ENCODE assay signal across 22 cellular contexts in genomic region chr1:51638350-51638749, GRCh38.
"Had no signal": no experiment of that assay in that cellular context is flagged by ENCODE, and none has a peak within 500 bp of the region (broad histone marks: within the 10 kb centered on the region; RNA-seq: fewer than 3 reads in every experiment).

No MANE protein-coding gene starts in this region.

- H3K9me3 ChIP-seq: left lung, upper lobe of left lung had no signal

- H3K36me3 Mint-ChIP-seq: natural killer cell had no signal

- ATAC-seq: activated naive CD4-positive, alpha-beta T cell treated with anti-CD3 and anti-CD28 coated beads, Interleukin-2, amount 50 U/mL, for 72 hours; activated T-helper 17 cell treated with anti-CD3 and anti-CD28 coated beads, Interleukin-2, amount 50 U/mL, for 72 hours; left lung; natural killer cell; T-cell had no signal

- H3K27me3 ChIP-seq: hepatocyte, left lung, upper lobe of left lung had no signal

- H3K4me3 ChIP-seq: hepatocyte, left lung, upper lobe of left lung had no signal

- H3K27me3 Mint-ChIP-seq: activated T-cell treated with anti-CD3 and anti-CD28 coated beads, Interleukin-2, amount 50 U/mL, for 24 hours; activated T-helper 17 cell treated with anti-CD3 and anti-CD28 coated beads, Interleukin-2, amount 50 U/mL, for 72 hours; progenitor cell of endocrine pancreas; stimulated activated naive CD8-positive, alpha-beta T cell treated with anti-CD3 and anti-CD28 coated beads, Interleukin-15, Interleukin-2, amounts not matched to agents 100 ng/mL and 50 ng/mL, for 24 hours; T-cell had no signal

- H3K9me3 Mint-ChIP-seq: activated T-cell treated with anti-CD3 and anti-CD28 coated beads, Interleukin-2, amount 50 U/mL, for 24 hours; activated T-helper 17 cell treated with anti-CD3 and anti-CD28 coated beads, Interleukin-2, amount 50 U/mL, for 72 hours; immature natural killer cell; natural killer cell; stimulated activated naive CD8-positive, alpha-beta T cell treated with anti-CD3 and anti-CD28 coated beads, Interleukin-15, Interleukin-2, amounts not matched to agents 100 ng/mL and 50 ng/mL, for 24 hours; T-cell; T-helper 2 cell treated with Interferon-gamma antibody and Interleukin-4, amounts not matched to agents 5 μg/mL and 100 μg/mL, for 36 hours had no signal

- DNase-seq: activated CD8-positive, alpha-beta memory T cell treated with anti-CD3 and anti-CD28 coated beads for 24 hours; activated CD8-positive, alpha-beta memory T cell treated with anti-CD3 and anti-CD28 coated beads, Interleukin-2, amount 50 U/mL, for 4 hours; activated T-cell treated with anti-CD3 and anti-CD28 coated beads, Interleukin-2, amount 50 U/mL, for 24 hours; aorta; cortex of kidney; erythroblast; foreskin melanocyte; glutamatergic neuron; immature natural killer cell; kidney glomerular epithelial cell; left lung; natural killer cell; stimulated activated CD4-positive, alpha-beta T cell treated with anti-CD3 and anti-CD28 coated beads, Interleukin-4, amount 100 ng/mL, for 4 hours; T-cell; upper lobe of left lung had no signal

- H3K27ac Mint-ChIP-seq: activated naive CD4-positive, alpha-beta T cell treated with anti-CD3 and anti-CD28 coated beads, Interleukin-2, amount 50 U/mL, for 72 hours; activated T-cell treated with anti-CD3 and anti-CD28 coated beads, Interleukin-2, amount 50 U/mL, for 24 hours; activated T-helper 17 cell treated with anti-CD3 and anti-CD28 coated beads, Interleukin-2, amount 50 U/mL, for 72 hours; immature natural killer cell; mesothelial cell of epicardium; natural killer cell; progenitor cell of endocrine pancreas; stimulated activated naive CD8-positive, alpha-beta T cell treated with anti-CD3 and anti-CD28 coated beads, Interleukin-15, Interleukin-2, amounts not matched to agents 100 ng/mL and 50 ng/mL, for 24 hours; T-cell; T-helper 2 cell treated with Interferon-gamma antibody and Interleukin-4, amounts not matched to agents 5 μg/mL and 100 μg/mL, for 36 hours had no signal

- H3K36me3 ChIP-seq: left lung, upper lobe of left lung had no signal

- H3K4me3 Mint-ChIP-seq: activated T-cell treated with anti-CD3 and anti-CD28 coated beads, Interleukin-2, amount 50 U/mL, for 24 hours; activated T-helper 17 cell treated with anti-CD3 and anti-CD28 coated beads, Interleukin-2, amount 50 U/mL, for 72 hours; immature natural killer cell; mesothelial cell of epicardium; natural killer cell; stimulated activated naive CD8-positive, alpha-beta T cell treated with anti-CD3 and anti-CD28 coated beads, Interleukin-15, Interleukin-2, amounts not matched to agents 100 ng/mL and 50 ng/mL, for 24 hours; T-cell; T-helper 2 cell treated with Interferon-gamma antibody and Interleukin-4, amounts not matched to agents 5 μg/mL and 100 μg/mL, for 36 hours had no signal

- H3K27ac ChIP-seq: hepatocyte, left lung, upper lobe of left lung had no signal
